In the genomic region with DNA sequence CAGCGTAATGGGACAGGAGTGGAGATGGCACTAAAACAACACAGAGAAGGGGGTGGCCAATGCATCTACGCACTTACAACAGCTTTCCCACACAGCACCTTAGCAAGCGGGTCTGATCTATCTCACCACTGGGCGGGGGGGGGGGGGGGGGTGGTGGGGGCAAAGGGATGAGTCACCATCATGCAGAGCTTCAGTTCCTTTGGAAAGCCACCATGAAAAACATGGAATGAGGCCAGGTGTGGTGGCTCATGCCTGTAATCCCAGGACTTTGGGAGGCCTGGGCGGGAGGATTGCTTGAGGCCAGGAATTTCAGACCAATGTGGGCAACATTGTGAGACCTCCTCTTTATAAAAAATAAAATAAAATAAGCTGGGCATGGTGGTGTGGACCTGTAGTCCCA, we compare ENCODE assay signal across 27 cellular contexts. TPM values are rescaled to one million over a fixed set of nuclear protein-coding genes. Genes with fewer than 3 reads are reported as not detected.
"Had no signal": no experiment of that assay in that cellular context is flagged by ENCODE, and none has a peak within 500 bp of the region (broad histone marks: within the 10 kb centered on the region; RNA-seq: fewer than 3 reads in every experiment).

No MANE protein-coding gene starts in this region.

- H3K4me1 Mint-ChIP-seq: activated naive CD8-positive, alpha-beta T cell treated with anti-CD3 and anti-CD28 coated beads, Interleukin-2, amount 10 ng/mL, durations not matched to agents 7 days and 5 days had no signal

- H3K4me1 ChIP-seq: adrenal gland, SJCRH30 had no signal

- H3K36me3 Mint-ChIP-seq: activated naive CD8-positive, alpha-beta T cell treated with anti-CD3 and anti-CD28 coated beads, Interleukin-2, amount 10 ng/mL, durations not matched to agents 7 days and 5 days had no signal

- H3K9me3 Mint-ChIP-seq: activated CD8-positive, alpha-beta T cell treated with anti-CD3 and anti-CD28 coated beads for 36 hours; activated naive CD8-positive, alpha-beta T cell treated with anti-CD3 and anti-CD28 coated beads, Interleukin-2, amount 10 ng/mL, durations not matched to agents 7 days and 5 days; T-helper 2 cell treated with Interferon-gamma antibody and Interleukin-4, amounts not matched to agents 5 μg/mL and 100 μg/mL, for 36 hours had no signal

- H3K27me3 ChIP-seq: SJCRH30 had no signal

- ATAC-seq: activated CD4-positive, CD25-positive, alpha-beta regulatory T cell treated with anti-CD3 and anti-CD28 coated beads, Interleukin-2, amount 50 U/mL, for 24 hours; activated CD8-positive, alpha-beta T cell treated with anti-CD3 and anti-CD28 coated beads for 36 hours; Panc1 had no signal

- H3K9ac ChIP-seq: SK-N-SH had no signal

- H3K4me2 ChIP-seq: SK-N-SH had no signal

- H3K9me3 ChIP-seq: adrenal gland, SJCRH30, SK-N-SH had no signal

- DNase-seq: activated CD4-positive, alpha-beta T cell treated with anti-CD3 and anti-CD28 coated beads for 4 hours; activated CD8-positive, alpha-beta memory T cell treated with anti-CD3 and anti-CD28 coated beads, Interleukin-2, amount 50 U/mL, for 4 hours; activated CD8-positive, alpha-beta T cell treated with anti-CD3 and anti-CD28 coated beads for 36 hours; activated naive CD4-positive, alpha-beta T cell treated with anti-CD3 and anti-CD28 coated beads, Interleukin-2, amount 50 U/mL, for 16 hours; activated naive CD8-positive, alpha-beta T cell treated with anti-CD3 and anti-CD28 coated beads, Interleukin-2, amount 10 ng/mL, durations not matched to agents 7 days and 5 days; activated T-cell treated with anti-CD3 and anti-CD28 coated beads, Interleukin-2, amount 50 U/mL, for 1 hour; anterior cingulate cortex; caudate nucleus; Karpas-422; NCI-H1092; NCI-H1417 treated with DMSO at 0.1 percent for 48 hours; NCI-H1694; NCI-H2029; NCI-H345; NCI-H510A treated with DMSO at 0.1 percent for 48 hours; NCI-H69; NK-92 treated with Interleukin-12 subunit alpha and Interleukin-12 subunit beta, amount 100 ng/mL, for 24 hours; OCI-M1; Right ventricle myocardium superior; SK-N-SH had no signal

- H3K4me3 Mint-ChIP-seq: activated CD8-positive, alpha-beta T cell treated with anti-CD3 and anti-CD28 coated beads for 36 hours; activated naive CD8-positive, alpha-beta T cell treated with anti-CD3 and anti-CD28 coated beads, Interleukin-2, amount 10 ng/mL, durations not matched to agents 7 days and 5 days; T-helper 2 cell treated with Interferon-gamma antibody and Interleukin-4, amounts not matched to agents 5 μg/mL and 100 μg/mL, for 36 hours had no signal

- H3K4me3 ChIP-seq: adrenal gland, SJCRH30 had no signal

- H3K27ac ChIP-seq: adrenal gland, RWPE1, SJCRH30 had no signal

- H3K36me3 ChIP-seq: adrenal gland, SJCRH30 had no signal

- H3K27ac Mint-ChIP-seq: activated CD8-positive, alpha-beta T cell treated with anti-CD3 and anti-CD28 coated beads for 36 hours; activated naive CD8-positive, alpha-beta T cell treated with anti-CD3 and anti-CD28 coated beads, Interleukin-2, amount 10 ng/mL, durations not matched to agents 7 days and 5 days; T-helper 2 cell treated with Interferon-gamma antibody and Interleukin-4, amounts not matched to agents 5 μg/mL and 100 μg/mL, for 36 hours had no signal

RNA-seq across cellular contexts. Expression of gene KLHDC7A, which starts 47.2 kb away (rescaled TPM):
- total RNA-seq: activated CD8-positive, alpha-beta T cell treated with anti-CD3 and anti-CD28 coated beads for 36 hours; activated naive CD8-positive, alpha-beta T cell treated with anti-CD3 and anti-CD28 coated beads, Interleukin-2, amount 10 ng/mL, durations not matched to agents 7 days and 5 days; adrenal gland; Right ventricle myocardium superior; SJCRH30; T-helper 1 cell treated with Interleukin-12 subunit alpha and Interleukin-12 subunit beta and Interleukin-4 antibody, amounts not matched to agents 30 ng/mL and 1 ng/mL, for 36 hours had no signal
- polyA plus RNA-seq: SK-N-SH had no signal
